Comparison of ENCODE assay signal across 1 cellular context in the genomic region with DNA sequence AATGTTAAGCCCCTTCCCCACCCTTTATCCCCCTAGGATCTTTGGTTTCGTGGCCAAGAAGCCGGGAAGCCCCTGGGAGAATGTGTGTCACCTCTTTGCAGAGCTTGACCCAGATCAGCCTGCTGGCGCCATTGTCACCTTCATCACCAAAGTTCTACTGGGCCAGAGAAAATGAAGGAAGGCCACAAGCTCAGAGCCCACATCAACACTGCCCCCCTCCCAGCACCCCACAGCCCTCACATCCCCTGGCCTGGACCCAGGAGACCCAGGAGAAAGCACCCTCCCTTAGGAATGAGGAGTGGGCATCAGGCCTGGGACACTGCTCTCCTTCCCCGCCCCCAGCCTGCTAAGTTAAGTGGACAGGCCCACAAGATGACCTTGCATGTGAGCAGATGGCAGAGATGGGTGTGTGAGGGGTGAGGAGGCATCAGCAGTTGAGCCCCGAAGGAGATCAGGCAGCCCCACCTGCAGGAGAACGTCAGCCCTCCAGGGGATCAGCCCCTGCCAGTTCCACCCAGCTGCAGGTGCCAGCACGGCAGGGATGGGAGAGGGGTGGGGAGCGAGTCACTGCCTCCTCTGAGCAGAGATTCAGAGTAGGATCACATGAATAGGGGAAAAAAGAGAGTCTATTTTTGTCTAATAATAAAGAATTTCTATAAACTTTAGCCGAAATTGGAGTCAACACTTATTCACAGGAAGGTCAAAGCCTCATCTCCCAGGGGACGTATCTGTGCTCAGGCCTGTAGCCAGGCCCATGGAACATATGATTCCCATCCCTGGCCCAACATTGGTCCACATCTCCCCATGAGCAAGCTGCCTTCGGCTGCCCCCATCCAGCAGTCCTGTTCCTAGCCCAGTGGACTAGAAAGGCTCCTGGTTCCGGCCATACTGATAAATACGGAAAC.
TF ChIP-seq lines count a peak whose summit lies in the region.

No MANE protein-coding gene starts in this region.

TF ChIP-seq in GM12891, 5 proteins besides CTCF, POLR2A, EP300 and RAD21:
- no peak for TF ChIP-seq POU2F2 (IDR thresholded peaks at IDR 0.05; ENCODE audit: low read depth, low read length)
- TF ChIP-seq SPI1 (IDR thresholded peaks at IDR 0.05; ENCODE audit: low read depth, low read length), result no peak
- no peak for TF ChIP-seq TAF1 (IDR thresholded peaks at IDR 0.05; ENCODE audit: low read depth, low read length)
- TF ChIP-seq POLR2AphosphoS5 (IDR thresholded peaks at IDR 0.05; ENCODE audit: low read depth, low read length), result no peak
- TF ChIP-seq PAX5 (IDR thresholded peaks at IDR 0.05; ENCODE audit: insufficient read depth, low read length, severe bottlenecking), result no peak
